In the genomic region with DNA sequence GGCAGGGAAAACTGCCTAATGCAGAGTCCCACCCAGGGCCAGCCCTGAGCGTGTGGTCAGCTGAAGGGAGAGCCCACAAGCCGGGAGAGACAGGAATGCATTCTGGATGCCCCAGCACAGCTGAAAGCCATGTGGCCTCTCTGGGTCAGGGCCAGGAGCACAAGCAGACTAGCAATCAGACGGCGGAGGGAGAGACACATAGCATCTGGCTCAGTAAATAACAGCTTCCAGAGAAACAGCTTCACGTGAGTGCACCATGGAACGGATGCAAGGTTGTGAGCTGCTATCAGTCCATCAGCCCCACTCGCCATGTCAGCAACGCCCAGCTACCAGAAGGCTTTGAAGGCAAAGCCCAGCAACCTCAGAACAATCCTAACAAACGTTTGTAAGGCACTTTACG, we compare ENCODE assay signal across 12 cellular contexts. TPM values are rescaled to one million over a fixed set of nuclear protein-coding genes. Genes with fewer than 3 reads are reported as not detected.
DNase-seq lines count a peak whose midpoint lies in the region; ATAC-seq, FAIRE-seq and TF ChIP-seq lines count a peak whose summit lies in the region.
"Had no signal": no experiment of that assay in that cellular context is flagged by ENCODE, and none has a peak within 500 bp of the region (broad histone marks: within the 10 kb centered on the region; RNA-seq: fewer than 3 reads in every experiment).

No MANE protein-coding gene starts in this region.

- H3K36me3 Mint-ChIP-seq in neural progenitor cell, result no peaks in the 10 kb centered on the region

- H2AFZ ChIP-seq in neural progenitor cell (replicated peaks), result no peak overlapping the region

- no peak for TF ChIP-seq CTCF in kidney (IDR thresholded peaks at IDR 0.05; ENCODE audit: borderline replicate concordance, extremely low read depth, insufficient read depth)
- TF ChIP-seq CTCF in neural progenitor cell (IDR thresholded peaks at IDR 0.05), result no peak

- no peak for ATAC-seq in HG03439 (IDR thresholded peaks at IDR 0.05; ENCODE audit: unreplicated experiment)
- ATAC-seq: activated CD4-positive, CD25-positive, alpha-beta regulatory T cell treated with anti-CD3 and anti-CD28 coated beads, Interleukin-2, amount 50 U/mL, for 24 hours; activated T-helper 17 cell treated with anti-CD3 and anti-CD28 coated beads, Interleukin-2, amount 50 U/mL, for 72 hours had no signal

- no peaks in the 10 kb centered on the region for H3K36me3 ChIP-seq in kidney (ENCODE audit: control insufficient read depth in 1 of 2, insufficient read depth in 2 of 2, low read length in 2 of 2)
- H3K36me3 ChIP-seq in neural progenitor cell, result no peaks in the 10 kb centered on the region

- no peak overlapping the region for H3K4me3 Mint-ChIP-seq in neural progenitor cell
- H3K4me3 Mint-ChIP-seq: activated T-helper 17 cell treated with anti-CD3 and anti-CD28 coated beads, Interleukin-2, amount 50 U/mL, for 72 hours had no signal

- intact Hi-C loops in kidney (cut with DNase I), result no loop called here

- no peaks in the 10 kb centered on the region for H4K20me1 ChIP-seq in neural progenitor cell (ENCODE audit: low read depth)

- H3K4me1 ChIP-seq in kidney (ENCODE audit: control insufficient read depth in 1 of 2, insufficient read depth in 1 of 2, low read depth in 1 of 2, low read length in 2 of 2), result peaks cover 5 to 9% of the 10 kb centered on the region in 2 donors
- H3K4me1 ChIP-seq in neural progenitor cell, result no peaks in the 10 kb centered on the region

- H3K27me3 ChIP-seq in neural progenitor cell, result no peaks in the 10 kb centered on the region

- no peaks in the 10 kb centered on the region for H3F3A ChIP-seq in neural progenitor cell (ENCODE audit: low read depth)

- peak; percentile 41 for DNase-seq in HTR-8/SVneo (ENCODE audit: insufficient read length, low spot score)
- peak; percentile 8 for DNase-seq in cerebellar cortex (ENCODE audit: low spot score)
- peak; percentile 84 for DNase-seq in kidney
- peak; percentile 39 for DNase-seq in stromal cell of bone marrow (ENCODE audit: low read depth)
- DNase-seq in neural progenitor cell (ENCODE audit: low spot score), result no peak
- no peak for DNase-seq in NCI-H146 (lab: John Stamatoyannopoulos, UW)
- DNase-seq in stimulated activated CD4-positive, alpha-beta T cell treated with anti-CD3 and anti-CD28 coated beads, Interleukin-12 subunit alpha, Interleukin-12 subunit beta, amount 100 ng/mL, for 4 hours, result no peak
- DNase-seq: effector CD8-positive, alpha-beta T cell; NCI-H187 treated with DMSO at 0.1 percent for 48 hours had no signal

- H3K9me3 ChIP-seq in kidney (ENCODE audit: control insufficient read depth in 1 of 2, low read length in 2 of 2), result no peaks in the 10 kb centered on the region
- no peaks in the 10 kb centered on the region for H3K9me3 ChIP-seq in neural progenitor cell (ENCODE audit: low read depth)

- H3K4me1 Mint-ChIP-seq in neural progenitor cell, result no peaks in the 10 kb centered on the region
- H3K4me1 Mint-ChIP-seq: activated T-helper 17 cell treated with anti-CD3 and anti-CD28 coated beads, Interleukin-2, amount 50 U/mL, for 72 hours had no signal

- H3K27ac ChIP-seq in kidney (ENCODE audit: low read depth in 2 of 2, low read length in 2 of 2) (no peak overlapping the region), neural progenitor cell (no peak overlapping the region)

- no peaks in the 10 kb centered on the region for H3K9me3 Mint-ChIP-seq in neural progenitor cell
- H3K9me3 Mint-ChIP-seq: activated T-helper 17 cell treated with anti-CD3 and anti-CD28 coated beads, Interleukin-2, amount 50 U/mL, for 72 hours had no signal

- H3K4me2 ChIP-seq in neural progenitor cell, result no peak overlapping the region

- H3K27ac Mint-ChIP-seq in neural progenitor cell, result no peak overlapping the region
- H3K27ac Mint-ChIP-seq: activated T-helper 17 cell treated with anti-CD3 and anti-CD28 coated beads, Interleukin-2, amount 50 U/mL, for 72 hours had no signal

- FAIRE-seq in HTR-8/SVneo (lab: Jason Lieb, UNC) (no peak), kidney (lab: Jason Lieb, UNC) (no peak)

- no peaks in the 10 kb centered on the region for H3K79me2 ChIP-seq in neural progenitor cell (ENCODE audit: low read depth)

- H3K9ac ChIP-seq in kidney (ENCODE audit: low read length in 2 of 2) (no peak overlapping the region), neural progenitor cell (no peak overlapping the region)

- H3K4me3 ChIP-seq in kidney (ENCODE audit: low read length in 2 of 2) (no peak overlapping the region), neural progenitor cell (no peak overlapping the region)

- H3K27me3 Mint-ChIP-seq in neural progenitor cell (ENCODE audit: insufficient read depth, low read depth), result peaks cover 3% of the 10 kb centered on the region

RNA-seq across cellular contexts. Expression of gene TMEM106C, which starts 28.2 kb away (rescaled TPM):
- 51.7 TPM for total RNA-seq in kidney
- 126 TPM for polyA plus RNA-seq in kidney (ENCODE audit: insufficient read depth, low read depth, low replicate concordance)
- total RNA-seq in neural progenitor cell (ENCODE audit: low replicate concordance), result 87.5 and 115 TPM in 2 replicates

RNA-seq across cellular contexts. Expression of gene VDR, which starts 30.4 kb away (rescaled TPM):
- total RNA-seq in kidney (14.8 TPM), neural progenitor cell (ENCODE audit: low replicate concordance) (0.09 TPM in 1 of 2 replicates, not detected in the other)
- 19.1 TPM for polyA plus RNA-seq in kidney (ENCODE audit: insufficient read depth, low read depth, low replicate concordance)

Comparison
In these comparisons a context has a peak if more than half of its experiments do, and no peak if none do; other contexts are left out.
1. DNase-seq: peak in HTR-8/SVneo (single experiment), cerebellar cortex (single experiment), kidney (single experiment) and stromal cell of bone marrow (single experiment); none in neural progenitor cell (single experiment), NCI-H146 (single experiment) and stimulated activated CD4-positive, alpha-beta T cell treated with anti-CD3 and anti-CD28 coated beads, Interleukin-12 subunit alpha, Interleukin-12 subunit beta, amount 100 ng/mL, for 4 hours (single experiment).
2. RNA of gene VDR, which starts 30.4 kb away (total RNA-seq): 14.8 TPM in kidney (single experiment); 0.09 TPM in neural progenitor cell; every median in the first group is over 10 times any median in the second.